Comparison of ENCODE assay signal across 22 cellular contexts in genomic region chr9:114717908-114718486, GRCh38. TPM values are rescaled to one million over a fixed set of nuclear protein-coding genes. Genes with fewer than 3 reads are reported as not detected.
DNase-seq lines count a peak whose midpoint lies in the region; ATAC-seq and TF ChIP-seq lines count a peak whose summit lies in the region.
"Had no signal": no experiment of that assay in that cellular context is flagged by ENCODE, and none has a peak within 500 bp of the region (broad histone marks: within the 10 kb centered on the region; RNA-seq: fewer than 3 reads in every experiment).

No MANE protein-coding gene starts in this region.

- peaks cover 30% of the 10 kb centered on the region for H3K4me1 ChIP-seq in CD8-positive, alpha-beta memory T cell (ENCODE audit: insufficient read depth, low read length)
- H3K4me1 ChIP-seq: ascending aorta, BE2C had no signal

- peaks cover 81% of the 10 kb centered on the region for H3K4me1 Mint-ChIP-seq in activated CD4-positive, alpha-beta T cell treated with anti-CD3 and anti-CD28 coated beads, Interleukin-2, amount 10 ng/mL, durations not matched to agents 7 days and 5 days
- H3K4me1 Mint-ChIP-seq in CD8-positive, alpha-beta memory T cell = peaks cover 39 to 70% (median 55%) of the 10 kb centered on the region in 3 donors
- peaks cover 72% of the 10 kb centered on the region for H3K4me1 Mint-ChIP-seq in activated T-cell treated with anti-CD3 and anti-CD28 coated beads, Interleukin-2, amount 50 U/mL, for 72 hours (ENCODE audit: low read depth)
- peaks cover 35 to 43% of the 10 kb centered on the region in 2 donors for H3K4me1 Mint-ChIP-seq in effector memory CD8-positive, alpha-beta T cell (ENCODE audit: low read depth in 2 of 2)

- CTCF ChIA-PET in activated CD4-positive, alpha-beta T cell treated with anti-CD3 and anti-CD28 coated beads, Interleukin-2, amount 10 ng/mL, durations not matched to agents 7 days and 5 days (lab: Charles Lee) = interaction anchor here (0.6 to 2.2 kb wide), 7 partner anchors 12 to 189 kb away, joined by 3 to 6 read pairs (median 3); no protein-coding TSS in a partner anchor
- CTCF ChIA-PET in CD8-positive, alpha-beta memory T cell (lab: Charles Lee) = interaction anchor here (2.5 kb wide), 1 partner anchor 36 kb away, joined by 10 read pairs; the partner anchor contains the start of gene TEX48

- H3K9me3 ChIP-seq in CD8-positive, alpha-beta memory T cell (ENCODE audit: low read length) = no peaks in the 10 kb centered on the region
- H3K9me3 ChIP-seq: ascending aorta, BE2C, esophagus squamous epithelium, suprapubic skin, vagina had no signal

- H3K36me3 ChIP-seq in CD8-positive, alpha-beta memory T cell (ENCODE audit: insufficient read depth, low read length) = no peaks in the 10 kb centered on the region
- H3K36me3 ChIP-seq: ascending aorta, BE2C, esophagus squamous epithelium, suprapubic skin, vagina had no signal

- no peaks in the 10 kb centered on the region for H3K27me3 ChIP-seq in CD8-positive, alpha-beta memory T cell (ENCODE audit: insufficient read depth, low read length, poor library complexity, severe bottlenecking)
- H3K27me3 ChIP-seq: ascending aorta, vagina had no signal

- no peak for TF ChIP-seq CTCF in GM10266 (IDR thresholded peaks at IDR 0.05; ENCODE audit: control insufficient read depth, insufficient read depth, low read depth, missing control alignments)

- ATAC-seq in activated T-cell treated with anti-CD3 and anti-CD28 coated beads, Interleukin-2, amount 50 U/mL, for 72 hours (replicated peaks in 1 of 2) = no peak
- ATAC-seq in effector memory CD8-positive, alpha-beta T cell (replicated peaks) = no peak
- ATAC-seq: Right ventricle myocardium inferior had no signal

- H3K27ac ChIP-seq in CD8-positive, alpha-beta memory T cell (ENCODE audit: low read depth, low read length) = no peak overlapping the region
- H3K27ac ChIP-seq: ascending aorta, HL-60, suprapubic skin, vagina had no signal

- H3K4me3 Mint-ChIP-seq in activated CD4-positive, alpha-beta T cell treated with anti-CD3 and anti-CD28 coated beads, Interleukin-2, amount 10 ng/mL, durations not matched to agents 7 days and 5 days = peak overlapping the region; percentile 16
- peak overlapping the region in 6 of 7 donors; percentile 45 to 75 (median 62) for H3K4me3 Mint-ChIP-seq in CD8-positive, alpha-beta memory T cell
- peak overlapping the region; percentile 62 to 81 for H3K4me3 Mint-ChIP-seq in activated T-cell treated with anti-CD3 and anti-CD28 coated beads, Interleukin-2, amount 50 U/mL, for 72 hours
- H3K4me3 Mint-ChIP-seq in effector memory CD8-positive, alpha-beta T cell = peak overlapping the region; percentile 59 to 70

- H3K27ac Mint-ChIP-seq in activated CD4-positive, alpha-beta T cell treated with anti-CD3 and anti-CD28 coated beads, Interleukin-2, amount 10 ng/mL, durations not matched to agents 7 days and 5 days = peak overlapping the region; percentile 97
- peak overlapping the region; percentile 72 to 94 (median 86) for H3K27ac Mint-ChIP-seq in CD8-positive, alpha-beta memory T cell
- peak overlapping the region; percentile 98 for H3K27ac Mint-ChIP-seq in activated T-cell treated with anti-CD3 and anti-CD28 coated beads, Interleukin-2, amount 50 U/mL, for 72 hours
- H3K27ac Mint-ChIP-seq in effector memory CD8-positive, alpha-beta T cell = peak overlapping the region; percentile 84 to 86

- peaks cover 57% of the 10 kb centered on the region for H3K36me3 Mint-ChIP-seq in activated CD4-positive, alpha-beta T cell treated with anti-CD3 and anti-CD28 coated beads, Interleukin-2, amount 10 ng/mL, durations not matched to agents 7 days and 5 days (ENCODE audit: low read depth)
- H3K36me3 Mint-ChIP-seq in CD8-positive, alpha-beta memory T cell = peaks cover 0 to 1% (median 0%) of the 10 kb centered on the region in 3 donors
- H3K36me3 Mint-ChIP-seq in activated T-cell treated with anti-CD3 and anti-CD28 coated beads, Interleukin-2, amount 50 U/mL, for 72 hours (ENCODE audit: insufficient read depth in 2 of 2) = peaks cover 20 to 41% of the 10 kb centered on the region in 2 donors
- no peaks in the 10 kb centered on the region for H3K36me3 Mint-ChIP-seq in effector memory CD8-positive, alpha-beta T cell (ENCODE audit: insufficient read depth)

- POLR2A ChIA-PET in activated CD4-positive, alpha-beta T cell treated with anti-CD3 and anti-CD28 coated beads, Interleukin-2, amount 10 ng/mL, durations not matched to agents 7 days and 5 days (lab: Charles Lee) = no interaction called here
- POLR2A ChIA-PET in CD8-positive, alpha-beta memory T cell (lab: Charles Lee) = interaction anchor here (1.2 kb wide), 1 partner anchor 17 kb away, joined by 3 read pairs; no protein-coding TSS in a partner anchor

- DNase-seq in activated CD4-positive, alpha-beta T cell treated with anti-CD3 and anti-CD28 coated beads, Interleukin-2, amount 10 ng/mL, durations not matched to agents 7 days and 5 days = no peak
- no peak for DNase-seq in activated CD4-positive, alpha-beta T cell treated with anti-CD3 and anti-CD28 coated beads for 4 hours
- DNase-seq in CD8-positive, alpha-beta memory T cell = no peak
- DNase-seq in activated T-cell treated with anti-CD3 and anti-CD28 coated beads, Interleukin-2, amount 50 U/mL, for 72 hours = no peak
- DNase-seq in effector memory CD8-positive, alpha-beta T cell = no peak
- no peak for DNase-seq in cerebellar nuclear complex (lab: John Stamatoyannopoulos, UW)
- no peak for DNase-seq in GM10266 (ENCODE audit: extremely low spot score)
- no peak for DNase-seq in anterior cingulate cortex (lab: John Stamatoyannopoulos, UW)
- DNase-seq: BE2C; effector CD8-positive, alpha-beta T cell; esophagus squamous epithelium; IMR-90 had no signal

- no peak overlapping the region for H3K4me3 ChIP-seq in CD8-positive, alpha-beta memory T cell (ENCODE audit: low read length)
- H3K4me3 ChIP-seq: ascending aorta, esophagus squamous epithelium, suprapubic skin, vagina had no signal

- no peaks in the 10 kb centered on the region for H3K27me3 Mint-ChIP-seq in activated CD4-positive, alpha-beta T cell treated with anti-CD3 and anti-CD28 coated beads, Interleukin-2, amount 10 ng/mL, durations not matched to agents 7 days and 5 days
- H3K27me3 Mint-ChIP-seq in CD8-positive, alpha-beta memory T cell = no peaks in the 10 kb centered on the region
- H3K27me3 Mint-ChIP-seq in activated T-cell treated with anti-CD3 and anti-CD28 coated beads, Interleukin-2, amount 50 U/mL, for 72 hours (ENCODE audit: low read depth) = no peaks in the 10 kb centered on the region
- H3K27me3 Mint-ChIP-seq in effector memory CD8-positive, alpha-beta T cell = no peaks in the 10 kb centered on the region

- peaks cover 35% of the 10 kb centered on the region for H3K9me3 Mint-ChIP-seq in activated CD4-positive, alpha-beta T cell treated with anti-CD3 and anti-CD28 coated beads, Interleukin-2, amount 10 ng/mL, durations not matched to agents 7 days and 5 days
- H3K9me3 Mint-ChIP-seq in CD8-positive, alpha-beta memory T cell = no peaks in the 10 kb centered on the region
- H3K9me3 Mint-ChIP-seq in activated T-cell treated with anti-CD3 and anti-CD28 coated beads, Interleukin-2, amount 50 U/mL, for 72 hours = peaks cover 19 to 20% of the 10 kb centered on the region in 2 donors
- H3K9me3 Mint-ChIP-seq in effector memory CD8-positive, alpha-beta T cell = peaks cover 0 to 6% of the 10 kb centered on the region in 2 donors

RNA-seq across cellular contexts. Expression of gene TEX48, which starts 36.0 kb away (rescaled TPM):
- total RNA-seq in activated CD4-positive, alpha-beta T cell treated with anti-CD3 and anti-CD28 coated beads, Interleukin-2, amount 10 ng/mL, durations not matched to agents 7 days and 5 days = under 1 TPM; 0.83 to 0.97 TPM
- under 1 TPM; 0.46 to 0.86 TPM for total RNA-seq in CD8-positive, alpha-beta memory T cell
- polyA plus RNA-seq in CD8-positive, alpha-beta memory T cell = not detected
- total RNA-seq in activated T-cell treated with anti-CD3 and anti-CD28 coated beads, Interleukin-2, amount 50 U/mL, for 72 hours = 1 to 10 TPM; 1.4 to 1.7 TPM
- total RNA-seq: ascending aorta, chondrocyte, esophagus squamous epithelium, IMR-90, M059J, myocyte, omental fat pad, renal cortical epithelial cell, Right ventricle myocardium inferior, suprapubic skin, vagina had no signal
- polyA plus RNA-seq: IMR-90 had no signal

Comparison
In these comparisons a context has a peak if more than half of its experiments do, and no peak if none do; other contexts are left out.
1. H3K4me3 Mint-ChIP-seq: peak in every context shown above with its lines; median percentile 72 in activated T-cell treated with anti-CD3 and anti-CD28 coated beads, Interleukin-2, amount 50 U/mL, for 72 hours; 64 in effector memory CD8-positive, alpha-beta T cell; 62 in CD8-positive, alpha-beta memory T cell; 16 in activated CD4-positive, alpha-beta T cell treated with anti-CD3 and anti-CD28 coated beads, Interleukin-2, amount 10 ng/mL, durations not matched to agents 7 days and 5 days.